Comparison of ENCODE assay signal across 9 cellular contexts in genomic region chr4:169225058-169225751, GRCh38. TPM values are rescaled to one million over a fixed set of nuclear protein-coding genes. Genes with fewer than 3 reads are reported as not detected.
DNase-seq lines count a peak whose midpoint lies in the region; ATAC-seq, FAIRE-seq and TF ChIP-seq lines count a peak whose summit lies in the region.
"Had no signal": no experiment of that assay in that cellular context is flagged by ENCODE, and none has a peak within 500 bp of the region (broad histone marks: within the 10 kb centered on the region; RNA-seq: fewer than 3 reads in every experiment).

No MANE protein-coding gene starts in this region.

- DNase-seq in HPDE6-E6E7 (ENCODE audit: extremely low spot score), result peak; percentile 77
- no peak for DNase-seq in H1 (ENCODE audit: low read depth in 1 of 2, low spot score in 2 of 2)
- peak; percentile 41 for DNase-seq in smooth muscle cell of the brain vasculature (ENCODE audit: low read depth, low spot score)
- DNase-seq in cerebellar cortex (ENCODE audit: low spot score), result no peak
- no peak for DNase-seq in H7
- DNase-seq in activated naive CD4-positive, alpha-beta T cell (lab: John Stamatoyannopoulos, UW), result no peak
- DNase-seq: MM.1S had no signal

- no peak overlapping the region for H2AFZ ChIP-seq in H1 (ENCODE audit: low read length)

- no peak overlapping the region for H4K91ac ChIP-seq in H1 (replicated peaks; ENCODE audit: insufficient read length, low read length)

- no peaks in the 10 kb centered on the region; a peak in 1 of 7 replicates for H3K4me1 ChIP-seq in H1 (replicated peaks in 1 of 4; ENCODE audit: control insufficient read depth in 3 of 4, insufficient read depth in 4 of 4, low read length in 3 of 4)

- no peak overlapping the region for H2BK120ac ChIP-seq in H1 (replicated peaks; ENCODE audit: low read depth, low read length)

- CTCF ChIA-PET in H1 (lab: Charles Lee; ENCODE audit: partially characterized antibody), result interaction anchor here (1.0 to 1.5 kb wide), 5 partner anchors 11 to 88 kb away, joined by 3 to 4 read pairs (median 3); no protein-coding TSS in a partner anchor

- H2BK15ac ChIP-seq in H1 (ENCODE audit: low read length), result no peak overlapping the region

- no peak for TF ChIP-seq POLR2A in H1 (IDR thresholded peaks at IDR 0.05; ENCODE audit: control extremely low read depth in 1 of 2, low read depth in 2 of 2, low read length in 2 of 2)

- H3K23me2 ChIP-seq in H1 (ENCODE audit: low read depth, low read length), result no peaks in the 10 kb centered on the region

- H3K23ac ChIP-seq in H1 (ENCODE audit: insufficient read length), result no peak overlapping the region

- no peak overlapping the region for H3K14ac ChIP-seq in H1 (ENCODE audit: insufficient read length)

- FAIRE-seq in H1 (lab: Jason Lieb, UNC), result no peak

- no peak for TF ChIP-seq EP300 in H1 (IDR thresholded peaks at IDR 0.05; ENCODE audit: borderline replicate concordance in 1 of 2, low read depth in 2 of 2, low read length in 2 of 2)

- H4K8ac ChIP-seq in H1 (ENCODE audit: extremely low read depth, insufficient read depth, low read length), result no peak overlapping the region

- H3K4me2 ChIP-seq in H1 (ENCODE audit: insufficient read depth in 1 of 2, low read depth in 2 of 2, low read length in 2 of 2), result no peak overlapping the region

- no peaks in the 10 kb centered on the region for H4K20me1 ChIP-seq in H1 (replicated peaks in 1 of 2; ENCODE audit: control insufficient read depth in 1 of 2, insufficient read depth in 2 of 2, low read length in 2 of 2)

- no peak overlapping the region for H4K5ac ChIP-seq in H1 (ENCODE audit: insufficient read length, low read depth, low read length)

- ATAC-seq in GM18909 (IDR thresholded peaks at IDR 0.05; ENCODE audit: poor library complexity, unreplicated experiment) (peak; percentile 62), HG02970 (IDR thresholded peaks at IDR 0.05; ENCODE audit: low FRiP score, unreplicated experiment) (no peak)

- no peaks in the 10 kb centered on the region for H3K27me3 ChIP-seq in H1 (replicated peaks in 1 of 4; ENCODE audit: control insufficient read depth in 3 of 4, extremely low read depth in 1 of 4, insufficient read depth in 3 of 4, low read length in 3 of 4)
- no peaks in the 10 kb centered on the region for H3K27me3 ChIP-seq in H7 (ENCODE audit: control insufficient read depth, insufficient read depth, low read length)

- H2BK5ac ChIP-seq in H1 (ENCODE audit: low read depth, low read length), result 0 out of 2 replicates have a peak overlapping the region, but pooled peaks have one; percentile 18

- peak overlapping the region; percentile 12 for H3K56ac ChIP-seq in H1 (replicated peaks; ENCODE audit: insufficient read length, low read depth, low read length)

- no peak for TF ChIP-seq RAD21 in H1 (IDR thresholded peaks at IDR 0.05 in 1 of 2, conservative IDR thresholded peaks at IDR 0.05 in 1 of 2; ENCODE audit: low read depth in 2 of 2, low read length in 2 of 2)

- TF ChIP-seq CTCF in H1 (IDR thresholded peaks at IDR 0.05; ENCODE audit: control extremely low read depth in 1 of 3, insufficient read depth in 1 of 3, low read depth in 1 of 3, low read length in 3 of 3), result no peak

- POLR2A ChIA-PET in H1 (lab: Charles Lee; ENCODE audit: partially characterized antibody), result no interaction called here

- H3K27ac ChIP-seq in H1 (ENCODE audit: low read depth, low read length), result no peak overlapping the region

- H3K4me3 ChIP-seq in H1 (ENCODE audit: extremely low read depth in 1 of 4, insufficient read depth in 2 of 4, low read depth in 3 of 4, low read length in 4 of 4) (no peak overlapping the region), H7 (ENCODE audit: insufficient read depth, low read depth, low read length) (no peak overlapping the region)

- H3K9me3 ChIP-seq in H1 (ENCODE audit: insufficient read depth in 2 of 2, low read depth in 1 of 2, low read length in 1 of 2), result no peaks in the 10 kb centered on the region

- H3K9ac ChIP-seq in H1 (replicated peaks in 1 of 4; ENCODE audit: extremely low read depth in 1 of 4, low read depth in 3 of 4, low read length in 3 of 4), result no peak overlapping the region

- 93% methylated on average over 4 of the region's 4 CpGs; no CpG with 5 or more reads in 1 of the 2 experiments for WGBS in H1 (ENCODE audit: extremely low coverage in 1 of 2, insufficient coverage in 1 of 2, insufficient read length in 1 of 2, insufficient replicate concordance in 2 of 2, low coverage in 1 of 2, low lambda C conversion rate in 2 of 2, missing lambda C conversion rate in 1 of 2), 2 experiments

- no peak overlapping the region for H2BK12ac ChIP-seq in H1 (ENCODE audit: low read depth, low read length)

- no peak overlapping the region for H2AK5ac ChIP-seq in H1 (ENCODE audit: low read depth, low read length)

- no peak overlapping the region; the same call in 1 of the 2 replicates for H3K18ac ChIP-seq in H1 (ENCODE audit: extremely low read depth, low read length)

- no peaks in the 10 kb centered on the region for H3K36me3 ChIP-seq in H1 (ENCODE audit: control insufficient read depth in 2 of 4, insufficient read depth in 4 of 4, low read length in 3 of 4)
- H3K36me3 ChIP-seq in H7 (replicated peaks; ENCODE audit: control insufficient read depth, insufficient read depth, low read length), result no peaks in the 10 kb centered on the region

- no peaks in the 10 kb centered on the region for H3K79me1 ChIP-seq in H1 (ENCODE audit: low read depth, low read length)

- H3K79me2 ChIP-seq in H1 (ENCODE audit: control insufficient read depth in 1 of 2, insufficient read depth in 2 of 2, low read length in 2 of 2), result no peaks in the 10 kb centered on the region; a peak in 1 of 4 replicates

- H2BK20ac ChIP-seq in H1 (ENCODE audit: low read length), result no peak overlapping the region

- H3K4ac ChIP-seq in H1 (replicated peaks; ENCODE audit: insufficient read length, low read depth, low read length), result no peak overlapping the region

TF ChIP-seq in H1, 55 proteins besides CTCF, POLR2A, EP300 and RAD21 (continues in another document):
- no peak for TF ChIP-seq HDAC6 (IDR thresholded peaks at IDR 0.05; ENCODE audit: low read depth, low read length)
- no peak for TF ChIP-seq MAX (IDR thresholded peaks at IDR 0.05)
- no peak for TF ChIP-seq KDM5A (IDR thresholded peaks at IDR 0.05; ENCODE audit: low read length)
- no peak for TF ChIP-seq CBX8 (IDR thresholded peaks at IDR 0.05; ENCODE audit: borderline replicate concordance, low read depth, low read length)
- no peak for TF ChIP-seq SIRT6 (IDR thresholded peaks at IDR 0.05; ENCODE audit: low read length)
- TF ChIP-seq JUN (IDR thresholded peaks at IDR 0.05; ENCODE audit: low read depth, low read length), result no peak

RNA-seq across cellular contexts. Expression of gene SH3RF1, which starts 45.6 kb away (rescaled TPM):
- total RNA-seq in H1 (2021; fragmentation: NEBNext Ultra II Directional; extraction: Animal tissue kit (Norgen Biotek cat#: 25700)), result 14.2 and 15.1 TPM in 2 replicates
- 6.9 and 9.4 TPM in 2 replicates for polyA plus RNA-seq in H1 (2011; rRNA removed)
- 3.9 TPM for polyA plus RNA-seq in H1 (2011; cell fraction: cytosol; rRNA removed)
- 13.3 TPM for polyA plus RNA-seq in H1 (2011; cell fraction: nucleus; rRNA removed)
- polyA plus RNA-seq in H1 (2012, experiment 1 of 2), result 6.8 to 8.9 TPM (median 6.9 TPM) in 4 replicates
- 1.9 TPM for polyA plus RNA-seq in H1 (2012, experiment 2 of 2)
- 6.7 TPM for polyA plus RNA-seq in H1 (2013, experiment 1 of 2)
- polyA plus RNA-seq in H1 (2013, experiment 2 of 2), result 6.9 TPM
- polyA minus RNA-seq in H1 (2011; rRNA and poly(A)+ RNA removed), result 36.6 and 41.2 TPM in 2 replicates
- 8.7 TPM for polyA minus RNA-seq in H1 (2011; cell fraction: cytosol; rRNA and poly(A)+ RNA removed)
- 31.0 TPM for polyA minus RNA-seq in H1 (2011; cell fraction: nucleus; rRNA and poly(A)+ RNA removed)
- 4.2 and 4.6 TPM in 2 replicates for total RNA-seq in H7 (2014; rRNA removed; shearing (Covaris generic))

Comparison
In these comparisons a context has a peak if more than half of its experiments do, and no peak if none do; other contexts are left out.
1. DNase-seq: peak in HPDE6-E6E7 (single experiment) and smooth muscle cell of the brain vasculature (single experiment); none in H1 (0 of 2), cerebellar cortex (single experiment), H7 (single experiment) and activated naive CD4-positive, alpha-beta T cell (0 of 4).